Comparison of ENCODE assay signal across 10 cellular contexts in genomic region chr11:112837162-112837826, GRCh38.
DNase-seq lines count a peak whose midpoint lies in the region; ATAC-seq and TF ChIP-seq lines count a peak whose summit lies in the region.
"Had no signal": no experiment of that assay in that cellular context is flagged by ENCODE, and none has a peak within 500 bp of the region (broad histone marks: within the 10 kb centered on the region; RNA-seq: fewer than 3 reads in every experiment).

No MANE protein-coding gene starts in this region.

- H3K27ac ChIP-seq in VCaP: no peak overlapping the region
- H3K27ac ChIP-seq: pancreas had no signal

- H3K4me3 ChIP-seq in LNCaP clone FGC (ENCODE audit: low read depth, low read length): no peak overlapping the region
- H3K4me3 ChIP-seq: pancreas had no signal

- DNase-seq in COLO668 (lab: John Stamatoyannopoulos, UW; ENCODE audit: unreplicated experiment) (peak; percentile 21), LNCaP clone FGC (ENCODE audit: low read depth) (no peak), inferior parietal cortex (ENCODE audit: extremely low spot score) (peak; percentile 67), GM20000 (ENCODE audit: low spot score) (no peak), hepatic stellate cell (ENCODE audit: low spot score) (no peak)
- DNase-seq: activated effector memory CD4-positive, alpha-beta T cell treated with anti-CD3 and anti-CD28 coated beads, Interleukin-2, amount 50 U/mL, for 16 hours had no signal

- no peak for ATAC-seq in GM18498 (IDR thresholded peaks at IDR 0.05; ENCODE audit: unreplicated experiment)
- no peak for ATAC-seq in GM18909 (IDR thresholded peaks at IDR 0.05; ENCODE audit: poor library complexity, unreplicated experiment)

- TF ChIP-seq CTCF in LNCaP clone FGC (IDR thresholded peaks at IDR 0.05; ENCODE audit: control insufficient read depth, extremely low read depth, insufficient read depth): peak; percentile 56
- TF ChIP-seq CTCF in VCaP (conservative IDR thresholded peaks at IDR 0.05): peak; percentile 52
- TF ChIP-seq CTCF in GM20000 (IDR thresholded peaks at IDR 0.05; ENCODE audit: extremely low read depth, missing control alignments): no peak

Comparison
In these comparisons a context has a peak if more than half of its experiments do, and no peak if none do; other contexts are left out.
1. DNase-seq: peak in COLO668 (single experiment) and inferior parietal cortex (single experiment); none in LNCaP clone FGC (single experiment), GM20000 (single experiment) and hepatic stellate cell (single experiment).